23 cellular contexts compared by ENCODE assay signal in genomic region chr18:46019956-46020355, GRCh38. TPM values are rescaled to one million over a fixed set of nuclear protein-coding genes. Genes with fewer than 3 reads are reported as not detected.
A peak's percentile ranks its signal among the peaks of the same experiment; 100 is the strongest.
DNase-seq lines count a peak whose midpoint lies in the region; TF ChIP-seq lines count a peak whose summit lies in the region.
"Had no signal": no experiment of that assay in that cellular context is flagged by ENCODE, and none has a peak within 500 bp of the region (broad histone marks: within the 10 kb centered on the region; RNA-seq: fewer than 3 reads in every experiment).

No MANE protein-coding gene starts in this region.

- no peaks in the 10 kb centered on the region for H3K79me2 ChIP-seq in neural progenitor cell (ENCODE audit: low read depth)

- H3K4me2 ChIP-seq in neural progenitor cell = no peak overlapping the region

- H3K9me3 ChIP-seq in adipocyte (ENCODE audit: control insufficient read depth, low read length) (no peaks in the 10 kb centered on the region), neural progenitor cell (ENCODE audit: low read depth) (no peaks in the 10 kb centered on the region)
- H3K9me3 ChIP-seq: Caco-2 had no signal

- DNase-seq in AG20443 (ENCODE audit: low spot score) = peak; percentile 29
- peak; percentile 33 for DNase-seq in adipocyte (ENCODE audit: low read depth)
- DNase-seq in fibroblast of pulmonary artery (ENCODE audit: low read depth) = peak; percentile 33
- DNase-seq in neural progenitor cell (ENCODE audit: low spot score) = no peak
- no peak for DNase-seq in RKO (ENCODE audit: low spot score)
- DNase-seq in globus pallidus (ENCODE audit: low spot score) = no peak
- no peak for DNase-seq in activated CD8-positive, alpha-beta memory T cell treated with anti-CD3 and anti-CD28 coated beads, Interleukin-2, amount 50 U/mL, for 4 hours
- DNase-seq in CD14-positive monocyte (ENCODE audit: low spot score) = no peak
- DNase-seq: C1 segment of cervical spinal cord; Caco-2; CD8-positive, alpha-beta T cell; GF-D8; GM23248; H7; NCI-H1105; NCI-H146; NCI-H1930; NCI-H446; NCI-H524 treated with DMSO at 0.1 percent for 48 hours; NCI-H774; PC-3; SHP77 had no signal

- H3K4me1 Mint-ChIP-seq in neural progenitor cell (no peaks in the 10 kb centered on the region), CD14-positive monocyte (peaks cover 21% of the 10 kb centered on the region)

- H3K27ac ChIP-seq in neural progenitor cell = no peak overlapping the region
- H3K27ac ChIP-seq: GM23248, HL-60 had no signal

- no peak for TF ChIP-seq CTCF in fibroblast of pulmonary artery (IDR thresholded peaks at IDR 0.05; ENCODE audit: low read length, missing control alignments)
- no peak for TF ChIP-seq CTCF in neural progenitor cell (IDR thresholded peaks at IDR 0.05)
- no peak for TF ChIP-seq CTCF in CD14-positive monocyte (IDR thresholded peaks at IDR 0.05)

- no peak overlapping the region for H3K4me3 ChIP-seq in adipocyte (ENCODE audit: low read length)
- H3K4me3 ChIP-seq in fibroblast of pulmonary artery (replicated peaks; ENCODE audit: low read depth, low read length) = no peak overlapping the region
- no peak overlapping the region for H3K4me3 ChIP-seq in neural progenitor cell
- H3K4me3 ChIP-seq: GM23248 had no signal

- H3K9ac ChIP-seq in adipocyte (ENCODE audit: low read length) (no peak overlapping the region), neural progenitor cell (no peak overlapping the region)
- H3K9ac ChIP-seq: GM23248 had no signal

- H3K27me3 Mint-ChIP-seq in neural progenitor cell (ENCODE audit: insufficient read depth, low read depth) = peaks cover 6% of the 10 kb centered on the region
- H3K27me3 Mint-ChIP-seq in CD14-positive monocyte (ENCODE audit: low read depth in 3 of 3) = peaks cover 0 to 1% (median 0%) of the 10 kb centered on the region in 3 donors

- H4K20me1 ChIP-seq in neural progenitor cell (ENCODE audit: low read depth) = no peaks in the 10 kb centered on the region

- H3F3A ChIP-seq in neural progenitor cell (ENCODE audit: low read depth) = no peaks in the 10 kb centered on the region

- H3K27ac Mint-ChIP-seq in neural progenitor cell (peak overlapping the region; percentile 46), CD14-positive monocyte (peak overlapping the region in 1 of 7 donors; percentile 76)
- H3K27ac Mint-ChIP-seq: CD8-positive, alpha-beta T cell had no signal

- no peaks in the 10 kb centered on the region for H3K36me3 Mint-ChIP-seq in neural progenitor cell
- peaks cover 48 to 56% of the 10 kb centered on the region in 2 donors for H3K36me3 Mint-ChIP-seq in CD14-positive monocyte

- H3K27me3 ChIP-seq in adipocyte (replicated peaks; ENCODE audit: control insufficient read depth, insufficient read depth, low read length) (no peaks in the 10 kb centered on the region), neural progenitor cell (no peaks in the 10 kb centered on the region)

- intact Hi-C loops in CD14-positive monocyte (cut with micrococcal nuclease) = loop anchor here in 1 of 2 donors (10.0 kb wide), 1 partner anchor 55 kb away; the partner anchor contains the start of gene PSTPIP2

- peaks cover 2% of the 10 kb centered on the region for H3K36me3 ChIP-seq in adipocyte (ENCODE audit: control insufficient read depth, insufficient read depth, low read length, severe bottlenecking)
- no peaks in the 10 kb centered on the region for H3K36me3 ChIP-seq in neural progenitor cell

- H3K9me3 Mint-ChIP-seq in neural progenitor cell = no peaks in the 10 kb centered on the region
- no peaks in the 10 kb centered on the region for H3K9me3 Mint-ChIP-seq in CD14-positive monocyte
- H3K9me3 Mint-ChIP-seq: CD8-positive, alpha-beta T cell had no signal

- no peak overlapping the region for H2AFZ ChIP-seq in neural progenitor cell (replicated peaks)
- H2AFZ ChIP-seq: GM23248 had no signal

- H3K4me1 ChIP-seq in adipocyte (ENCODE audit: control insufficient read depth, insufficient read depth, low read length) (no peaks in the 10 kb centered on the region), neural progenitor cell (no peaks in the 10 kb centered on the region)
- H3K4me1 ChIP-seq: Caco-2 had no signal

- H3K4me3 Mint-ChIP-seq in neural progenitor cell (no peak overlapping the region), CD14-positive monocyte (no peak overlapping the region)
- H3K4me3 Mint-ChIP-seq: CD8-positive, alpha-beta T cell had no signal

RNA-seq across cellular contexts. Expression of gene PSTPIP2, which starts 52.1 kb away (rescaled TPM):
- 4.3 and 6.2 TPM in 2 replicates for total RNA-seq in neural progenitor cell (ENCODE audit: low replicate concordance)
- 10 to 100 TPM; 35.0 to 42.3 TPM for polyA plus RNA-seq in CD14-positive monocyte

RNA-seq across cellular contexts. Expression of gene EPG5, which starts 52.8 kb away (rescaled TPM):
- 15.7 and 34.0 TPM in 2 replicates for total RNA-seq in neural progenitor cell (ENCODE audit: low replicate concordance)
- 1 to 10 TPM; 1.3 to 1.4 TPM for polyA plus RNA-seq in CD14-positive monocyte

Comparison
In these comparisons a context has a peak if more than half of its experiments do, and no peak if none do; other contexts are left out.
1. DNase-seq: peak in AG20443 (single experiment), adipocyte (single experiment) and fibroblast of pulmonary artery (single experiment); none in neural progenitor cell (single experiment), RKO (single experiment), globus pallidus (single experiment), activated CD8-positive, alpha-beta memory T cell treated with anti-CD3 and anti-CD28 coated beads, Interleukin-2, amount 50 U/mL, for 4 hours (single experiment) and CD14-positive monocyte (single experiment).